ENCODE assay signal across 1 cellular context in the genomic region with DNA sequence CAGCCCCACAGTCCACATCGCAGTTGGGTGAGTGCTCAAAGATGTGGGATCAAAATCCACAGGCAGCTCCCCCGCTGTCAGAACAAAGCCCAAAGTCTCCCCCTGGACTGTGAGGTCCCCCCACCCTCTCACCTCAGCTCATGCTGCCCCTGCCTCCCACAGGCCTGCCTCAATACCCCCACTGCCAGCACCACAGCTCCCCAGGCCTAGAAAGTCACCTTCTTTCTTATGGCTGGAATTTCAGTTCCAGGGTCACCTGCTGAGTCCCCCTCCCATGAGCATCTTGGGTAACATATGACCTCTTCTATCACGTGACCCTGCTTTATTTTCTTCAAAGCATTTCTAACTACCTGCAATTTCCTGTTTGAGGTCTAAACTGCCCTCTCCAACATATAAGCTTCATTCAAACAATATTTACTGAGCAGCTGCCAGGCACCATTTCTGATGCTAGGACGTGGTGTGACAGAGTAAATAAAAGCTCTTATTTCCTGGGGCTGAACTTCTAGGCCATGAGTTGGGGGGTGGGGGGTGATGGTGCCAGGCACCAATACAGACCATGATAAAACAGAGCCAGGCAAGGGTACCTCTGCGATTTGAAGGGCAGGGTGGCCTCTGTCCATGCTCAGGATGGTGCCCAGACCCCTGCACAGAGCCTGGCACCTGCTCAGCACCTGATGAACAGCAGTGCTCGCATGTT.
TF ChIP-seq lines count a peak whose summit lies in the region.

No MANE protein-coding gene starts in this region.

TF ChIP-seq in WTC11, 78 proteins besides CTCF, POLR2A, EP300 and RAD21 (continued from another document):
- TF ChIP-seq, protein P1, sequence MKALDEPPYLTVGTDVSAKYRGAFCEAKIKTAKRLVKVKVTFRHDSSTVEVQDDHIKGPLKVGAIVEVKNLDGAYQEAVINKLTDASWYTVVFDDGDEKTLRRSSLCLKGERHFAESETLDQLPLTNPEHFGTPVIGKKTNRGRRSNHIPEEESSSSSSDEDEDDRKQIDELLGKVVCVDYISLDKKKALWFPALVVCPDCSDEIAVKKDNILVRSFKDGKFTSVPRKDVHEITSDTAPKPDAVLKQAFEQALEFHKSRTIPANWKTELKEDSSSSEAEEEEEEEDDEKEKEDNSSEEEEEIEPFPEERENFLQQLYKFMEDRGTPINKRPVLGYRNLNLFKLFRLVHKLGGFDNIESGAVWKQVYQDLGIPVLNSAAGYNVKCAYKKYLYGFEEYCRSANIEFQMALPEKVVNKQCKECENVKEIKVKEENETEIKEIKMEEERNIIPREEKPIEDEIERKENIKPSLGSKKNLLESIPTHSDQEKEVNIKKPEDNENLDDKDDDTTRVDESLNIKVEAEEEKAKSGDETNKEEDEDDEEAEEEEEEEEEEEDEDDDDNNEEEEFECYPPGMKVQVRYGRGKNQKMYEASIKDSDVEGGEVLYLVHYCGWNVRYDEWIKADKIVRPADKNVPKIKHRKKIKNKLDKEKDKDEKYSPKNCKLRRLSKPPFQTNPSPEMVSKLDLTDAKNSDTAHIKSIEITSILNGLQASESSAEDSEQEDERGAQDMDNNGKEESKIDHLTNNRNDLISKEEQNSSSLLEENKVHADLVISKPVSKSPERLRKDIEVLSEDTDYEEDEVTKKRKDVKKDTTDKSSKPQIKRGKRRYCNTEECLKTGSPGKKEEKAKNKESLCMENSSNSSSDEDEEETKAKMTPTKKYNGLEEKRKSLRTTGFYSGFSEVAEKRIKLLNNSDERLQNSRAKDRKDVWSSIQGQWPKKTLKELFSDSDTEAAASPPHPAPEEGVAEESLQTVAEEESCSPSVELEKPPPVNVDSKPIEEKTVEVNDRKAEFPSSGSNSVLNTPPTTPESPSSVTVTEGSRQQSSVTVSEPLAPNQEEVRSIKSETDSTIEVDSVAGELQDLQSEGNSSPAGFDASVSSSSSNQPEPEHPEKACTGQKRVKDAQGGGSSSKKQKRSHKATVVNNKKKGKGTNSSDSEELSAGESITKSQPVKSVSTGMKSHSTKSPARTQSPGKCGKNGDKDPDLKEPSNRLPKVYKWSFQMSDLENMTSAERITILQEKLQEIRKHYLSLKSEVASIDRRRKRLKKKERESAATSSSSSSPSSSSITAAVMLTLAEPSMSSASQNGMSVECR (CRISPR knock-in tag; IDR thresholded peaks at IDR 0.05; ENCODE audit: borderline replicate concordance), result no peak
- TF ChIP-seq GABPB1 (CRISPR knock-in tag; IDR thresholded peaks at IDR 0.05) (peak; percentile 50; the same call in 1 of the 2 replicates), NFE2L1 (CRISPR knock-in tag; IDR thresholded peaks at IDR 0.05) (no peak)
- TF ChIP-seq, protein P2, sequence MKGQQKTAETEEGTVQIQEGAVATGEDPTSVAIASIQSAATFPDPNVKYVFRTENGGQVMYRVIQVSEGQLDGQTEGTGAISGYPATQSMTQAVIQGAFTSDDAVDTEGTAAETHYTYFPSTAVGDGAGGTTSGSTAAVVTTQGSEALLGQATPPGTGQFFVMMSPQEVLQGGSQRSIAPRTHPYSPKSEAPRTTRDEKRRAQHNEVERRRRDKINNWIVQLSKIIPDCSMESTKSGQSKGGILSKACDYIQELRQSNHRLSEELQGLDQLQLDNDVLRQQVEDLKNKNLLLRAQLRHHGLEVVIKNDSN (CRISPR knock-in tag; IDR thresholded peaks at IDR 0.05), result peak; percentile 66; the same call in 1 of the 2 replicates
TF ChIP-seq in WTC11: peak in this region for 3.
